ENCODE assay signal across 27 cellular contexts in the genomic region with DNA sequence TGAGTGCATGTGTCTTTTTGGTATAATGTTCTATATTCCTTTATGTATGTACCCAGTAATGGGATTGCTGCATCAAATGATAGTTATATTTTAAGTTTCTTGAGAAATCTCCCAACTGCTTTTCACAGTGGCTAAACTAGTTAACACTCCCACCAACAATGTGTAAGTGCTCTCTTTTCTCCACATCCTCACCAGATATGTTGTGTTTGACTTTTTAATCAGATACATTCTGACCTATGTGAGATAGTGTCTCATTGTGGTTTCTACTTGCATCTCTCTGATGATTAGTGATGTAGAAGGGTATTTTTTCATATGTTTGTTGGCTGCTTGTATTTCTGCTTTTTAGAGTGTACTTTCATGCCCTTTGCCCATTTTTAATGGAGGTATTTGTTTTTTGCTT.
"Had no signal": no experiment of that assay in that cellular context is flagged by ENCODE, and none has a peak within 500 bp of the region (broad histone marks: within the 10 kb centered on the region; RNA-seq: fewer than 3 reads in every experiment).

No MANE protein-coding gene starts in this region.

- DNase-seq: stimulated activated CD4-positive, alpha-beta T cell treated with anti-CD3 and anti-CD28 coated beads, Interleukin-2, amount 100 ng/mL, for 48 hours; stimulated activated CD4-positive, alpha-beta T cell treated with anti-CD3 and anti-CD28 coated beads, Interleukin-4, amount 100 ng/mL, for 1 hour; stimulated activated CD4-positive, alpha-beta T cell treated with anti-CD3 and anti-CD28 coated beads, Interleukin-4, amount 100 ng/mL, for 24 hours; stimulated activated CD4-positive, alpha-beta T cell treated with anti-CD3 and anti-CD28 coated beads, Interleukin-4, amount 100 ng/mL, for 4 hours; stimulated activated CD8-positive, alpha-beta memory T cell treated with anti-CD3 and anti-CD28 coated beads, Interleukin-4, amount 100 ng/mL, for 48 hours; stimulated activated naive B cell treated with anti-CD40 and anti-IgM and Interleukin-4, amounts not matched to agents 10 μg/mL and 1 μg/mL and 100 μg/mL, for 72 hours; stimulated activated naive CD4-positive, alpha-beta T cell; stimulated activated naive CD4-positive, alpha-beta T cell treated with Interleukin-2 at 50 U/mL for 16 hours; stimulated activated naive CD8-positive, alpha-beta T cell treated with anti-CD3 and anti-CD28 coated beads, Interleukin-15, amount 100 ng/mL, for 72 hours; stimulated activated naive CD8-positive, alpha-beta T cell treated with anti-CD3 and anti-CD28 coated beads, Interleukin-15, Interleukin-2, amounts not matched to agents 100 U/mL and 50 U/mL, for 24 hours; stomach; substantia nigra; testis; thyroid gland; tibial artery; transverse colon; trophoblast cell; upper lobe of left lung; upper lobe of right lung; uterus had no signal

- H3K36me3 ChIP-seq: stomach, suprapubic skin, thoracic aorta, thyroid gland, tibial artery, tibial nerve, transverse colon, upper lobe of left lung, upper lobe of right lung, uterus, vagina had no signal

- H3K4me1 ChIP-seq: stomach, suprapubic skin, testis, thyroid gland, tibial artery, tibial nerve, transverse colon, upper lobe of left lung, upper lobe of right lung, uterus, vagina had no signal

- H3K27ac ChIP-seq: stomach, suprapubic skin, testis, thoracic aorta, thyroid gland, tibial artery, tibial nerve, transverse colon, upper lobe of left lung, upper lobe of right lung, uterus, vagina had no signal

- H3K9me3 ChIP-seq: suprapubic skin, testis, thoracic aorta, thyroid gland, tibial artery, upper lobe of left lung, upper lobe of right lung, uterus, vagina had no signal

- ATAC-seq: stimulated activated effector memory CD8-positive, alpha-beta T cell treated with anti-CD3 and anti-CD28 coated beads, Interleukin-12 subunit alpha, Interleukin-12 subunit beta, amount 100 ng/mL, for 72 hours; stimulated activated memory B cell treated with anti-CD40 and anti-IgM and Interleukin-4, amounts not matched to agents 10 μg/mL and 1 μg/mL and 100 μg/mL, for 72 hours; stimulated activated naive B cell treated with anti-CD40 and anti-IgM and Interleukin-4, amounts not matched to agents 10 μg/mL and 1 μg/mL and 100 μg/mL, for 72 hours; stimulated activated naive CD8-positive, alpha-beta T cell treated with anti-CD3 and anti-CD28 coated beads, Interleukin-15, amount 100 ng/mL, for 72 hours; stimulated activated naive CD8-positive, alpha-beta T cell treated with anti-CD3 and anti-CD28 coated beads, Interleukin-15, Interleukin-2, amounts not matched to agents 100 U/mL and 50 U/mL, for 24 hours; upper lobe of right lung had no signal

- H3K27me3 ChIP-seq: stomach, suprapubic skin, testis, thyroid gland, tibial artery, tibial nerve, transverse colon, upper lobe of left lung, upper lobe of right lung, uterus, vagina had no signal

- FAIRE-seq: urothelium cell line had no signal

- H3K4me3 ChIP-seq: stomach, suprapubic skin, testis, thoracic aorta, thyroid gland, tibial artery, tibial nerve, transverse colon, upper lobe of left lung, upper lobe of right lung, uterus, vagina had no signal
